ENCODE assay signal across 8 cellular contexts in genomic region chr4:86892639-86892965, GRCh38. TPM values are rescaled to one million over a fixed set of nuclear protein-coding genes. Genes with fewer than 3 reads are reported as not detected.
DNase-seq lines count a peak whose midpoint lies in the region; ATAC-seq and TF ChIP-seq lines count a peak whose summit lies in the region.

No MANE protein-coding gene starts in this region.

- TF ChIP-seq CTCF in fibroblast of the aortic adventitia (IDR thresholded peaks at IDR 0.05; ENCODE audit: insufficient read depth, low read length) = no peak

- ATAC-seq in HG03439 (IDR thresholded peaks at IDR 0.05; ENCODE audit: unreplicated experiment) = no peak

- H3K4me3 Mint-ChIP-seq in activated T-cell treated with anti-CD3 and anti-CD28 coated beads, Interleukin-2, amount 50 U/mL, for 24 hours = peak overlapping the region; percentile 68

- no peaks in the 10 kb centered on the region for H3K36me3 ChIP-seq in SK-N-MC (ENCODE audit: insufficient read depth, low read length)

- H3K9me3 ChIP-seq in SK-N-MC (ENCODE audit: low read depth, low read length) = no peaks in the 10 kb centered on the region

- peaks cover 31% of the 10 kb centered on the region for H3K27me3 Mint-ChIP-seq in activated T-cell treated with anti-CD3 and anti-CD28 coated beads, Interleukin-2, amount 50 U/mL, for 24 hours

- no peak for DNase-seq in activated T-cell treated with anti-CD3 and anti-CD28 coated beads, Interleukin-2, amount 50 U/mL, for 24 hours
- no peak for DNase-seq in activated T-cell treated with anti-CD3 and anti-CD28 coated beads for 4 hours
- no peak for DNase-seq in SK-N-MC (ENCODE audit: low read depth, low spot score)
- DNase-seq in fibroblast of the aortic adventitia (ENCODE audit: low read depth) = no peak
- no peak for DNase-seq in skeletal muscle cell (ENCODE audit: low read depth)
- DNase-seq in SKM-1 (lab: John Stamatoyannopoulos, UW; ENCODE audit: unreplicated experiment) = no peak
- no peak for DNase-seq in pons (ENCODE audit: low spot score)

- H3K27ac Mint-ChIP-seq in activated T-cell treated with anti-CD3 and anti-CD28 coated beads, Interleukin-2, amount 50 U/mL, for 24 hours = no peak overlapping the region

- H3K4me3 ChIP-seq in SK-N-MC (peak overlapping the region; percentile 85), fibroblast of the aortic adventitia (ENCODE audit: low read depth, low read length) (peak overlapping the region; percentile 75), skeletal muscle cell (ENCODE audit: low read depth, low read length) (peak overlapping the region; percentile 73)

- H3K9me3 Mint-ChIP-seq in activated T-cell treated with anti-CD3 and anti-CD28 coated beads, Interleukin-2, amount 50 U/mL, for 24 hours = no peaks in the 10 kb centered on the region

- H3K4me1 Mint-ChIP-seq in activated T-cell treated with anti-CD3 and anti-CD28 coated beads, Interleukin-2, amount 50 U/mL, for 24 hours (ENCODE audit: low read depth) = peaks cover 11% of the 10 kb centered on the region

- H3K27ac ChIP-seq in SK-N-MC = peak overlapping the region; percentile 95

- no peaks in the 10 kb centered on the region for H3K36me3 Mint-ChIP-seq in activated T-cell treated with anti-CD3 and anti-CD28 coated beads, Interleukin-2, amount 50 U/mL, for 24 hours (ENCODE audit: low read depth)

- H3K9ac ChIP-seq in SK-N-MC (ENCODE audit: insufficient read length) = peak overlapping the region; percentile 91

RNA-seq across cellular contexts. Expression of gene C4orf36, which starts 0.4 kb away (rescaled TPM):
- 0.81 TPM in 1 of 2 replicates, not detected in the other for total RNA-seq in fibroblast of the aortic adventitia (ENCODE audit: low replicate concordance)

RNA-seq across cellular contexts. Expression of gene AFF1, which starts 42.2 kb away (rescaled TPM):
- total RNA-seq in fibroblast of the aortic adventitia (ENCODE audit: low replicate concordance) = 21.9 and 41.9 TPM in 2 replicates

RNA-seq across cellular contexts. Expression of gene SLC10A6, which starts 43.4 kb away (rescaled TPM):
- 0.18 TPM in 1 of 2 replicates, not detected in the other for total RNA-seq in fibroblast of the aortic adventitia (ENCODE audit: low replicate concordance)
